ENCODE assay signal across 15 cellular contexts in the genomic region with DNA sequence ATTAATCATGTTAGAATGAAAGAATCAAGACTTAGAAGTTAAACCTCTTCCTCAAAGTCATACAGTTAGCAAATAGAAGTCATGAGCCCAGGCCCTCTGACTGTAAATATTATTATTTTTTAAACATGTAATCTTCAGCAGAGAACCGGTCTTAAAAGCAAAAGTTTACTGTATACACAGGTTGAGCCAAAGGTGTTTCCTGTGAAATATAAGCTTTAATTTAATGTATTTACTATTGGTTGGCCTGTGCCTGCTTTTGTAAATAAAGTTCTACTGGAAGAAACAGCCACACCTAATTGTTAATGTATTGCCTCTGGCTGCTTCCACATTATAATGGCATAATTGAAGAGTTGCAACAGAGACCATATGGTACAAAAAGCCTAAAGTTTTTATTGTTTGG.
"Had no signal": no experiment of that assay in that cellular context is flagged by ENCODE, and none has a peak within 500 bp of the region (broad histone marks: within the 10 kb centered on the region; RNA-seq: fewer than 3 reads in every experiment).

No MANE protein-coding gene starts in this region.

- H3K27me3 ChIP-seq: hepatocyte, sigmoid colon, spleen had no signal

- H3K4me3 Mint-ChIP-seq: activated naive CD8-positive, alpha-beta T cell; activated T-helper 1 cell treated with anti-CD3 and anti-CD28 coated beads, Interleukin-12 subunit alpha, Interleukin-12 subunit beta, Interleukin-2, Interleukin-4 antibody, amounts not matched to agents 30 ng/mL and 10 ng/mL and 1 ng/mL, durations not matched to agents 14 hours and 24 hours and 36 hours; effector memory CD8-positive, alpha-beta T cell; natural killer cell treated with Interleukin-12 subunit alpha and Interleukin-12 subunit beta and Interleukin-15 and Interleukin-18, amount 100 ng/mL, for 72 hours; stimulated activated naive B cell treated with anti-CD40 and anti-IgM and Interleukin-4, amounts not matched to agents 10 μg/mL and 1 μg/mL and 100 μg/mL, for 72 hours had no signal

- H3K36me3 Mint-ChIP-seq: natural killer cell treated with Interleukin-12 subunit alpha and Interleukin-12 subunit beta and Interleukin-15 and Interleukin-18, amount 100 ng/mL, for 72 hours; stimulated activated naive B cell treated with anti-CD40 and anti-IgM and Interleukin-4, amounts not matched to agents 10 μg/mL and 1 μg/mL and 100 μg/mL, for 72 hours had no signal

- H3K9me3 ChIP-seq: sigmoid colon, spleen had no signal

- H3K36me3 ChIP-seq: sigmoid colon, spleen had no signal

- DNase-seq: activated CD4-positive, alpha-beta T cell treated with anti-CD3 and anti-CD28 coated beads, Interleukin-2, amount 50 U/mL, for 4 hours; activated gamma-delta T cell treated with Interleukin-2 at 50 U/mL for 16 hours; dermis blood vessel endothelial cell; effector memory CD8-positive, alpha-beta T cell; foreskin fibroblast; sigmoid colon; spleen; stimulated activated CD4-positive, alpha-beta T cell treated with anti-CD3 and anti-CD28 coated beads, Interleukin-4, amount 100 ng/mL, for 4 hours; stimulated activated naive B cell treated with anti-CD40 and anti-IgM and Interleukin-4, amounts not matched to agents 10 μg/mL and 1 μg/mL and 100 μg/mL, for 72 hours had no signal

- H2AFZ ChIP-seq: hepatocyte, parathyroid adenoma had no signal

- H3K27me3 Mint-ChIP-seq: activated naive CD8-positive, alpha-beta T cell; effector memory CD8-positive, alpha-beta T cell had no signal

- H3K9ac ChIP-seq: parathyroid adenoma had no signal

- H3K79me2 ChIP-seq: hepatocyte, parathyroid adenoma had no signal

- H3K27ac ChIP-seq: hepatocyte, parathyroid adenoma, sigmoid colon, spleen had no signal

- H3K27ac Mint-ChIP-seq: activated T-helper 1 cell treated with anti-CD3 and anti-CD28 coated beads, Interleukin-12 subunit alpha, Interleukin-12 subunit beta, Interleukin-2, Interleukin-4 antibody, amounts not matched to agents 30 ng/mL and 10 ng/mL and 1 ng/mL, durations not matched to agents 14 hours and 24 hours and 36 hours; effector memory CD8-positive, alpha-beta T cell; natural killer cell treated with Interleukin-12 subunit alpha and Interleukin-12 subunit beta and Interleukin-15 and Interleukin-18, amount 100 ng/mL, for 72 hours; stimulated activated naive B cell treated with anti-CD40 and anti-IgM and Interleukin-4, amounts not matched to agents 10 μg/mL and 1 μg/mL and 100 μg/mL, for 72 hours had no signal

- ATAC-seq: effector memory CD8-positive, alpha-beta T cell; natural killer cell treated with Interleukin-12 subunit alpha and Interleukin-12 subunit beta and Interleukin-15 and Interleukin-18, amount 100 ng/mL, for 72 hours; stimulated activated naive B cell treated with anti-CD40 and anti-IgM and Interleukin-4, amounts not matched to agents 10 μg/mL and 1 μg/mL and 100 μg/mL, for 72 hours had no signal

- H3K4me1 ChIP-seq: parathyroid adenoma, sigmoid colon had no signal

- H3K9me3 Mint-ChIP-seq: effector memory CD8-positive, alpha-beta T cell; natural killer cell treated with Interleukin-12 subunit alpha and Interleukin-12 subunit beta and Interleukin-15 and Interleukin-18, amount 100 ng/mL, for 72 hours; stimulated activated naive B cell treated with anti-CD40 and anti-IgM and Interleukin-4, amounts not matched to agents 10 μg/mL and 1 μg/mL and 100 μg/mL, for 72 hours had no signal

- H3K4me3 ChIP-seq: hepatocyte, lung, sigmoid colon, spleen had no signal
